1 cellular context compared by ENCODE assay signal in genomic region chr20:48775545-48775944, GRCh38.
TF ChIP-seq lines count a peak whose summit lies in the region.

No MANE protein-coding gene starts in this region.

TF ChIP-seq in HepG2, 621 proteins besides CTCF, POLR2A, EP300 and RAD21:
- peak; percentile 66; the same call in 1 of the 2 replicates for TF ChIP-seq ZNF431 (CRISPR knock-in tag; IDR thresholded peaks at IDR 0.05; ENCODE audit: borderline replicate concordance, low read depth)
